19 cellular contexts compared by ENCODE assay signal in genomic region chr1:3587133-3587733, GRCh38. TPM values are rescaled to one million over a fixed set of nuclear protein-coding genes. Genes with fewer than 3 reads are reported as not detected.
DNase-seq lines count a peak whose midpoint lies in the region; ATAC-seq, FAIRE-seq and TF ChIP-seq lines count a peak whose summit lies in the region.
"Had no signal": no experiment of that assay in that cellular context is flagged by ENCODE, and none has a peak within 500 bp of the region (broad histone marks: within the 10 kb centered on the region; RNA-seq: fewer than 3 reads in every experiment).

No MANE protein-coding gene starts in this region.

- H3K36me3 ChIP-seq in astrocyte (ENCODE audit: insufficient read depth, low read length) = no peaks in the 10 kb centered on the region
- H3K36me3 ChIP-seq: heart right ventricle, pancreas, thoracic aorta had no signal

- ATAC-seq in left lobe of liver (no peak), HG03097 (IDR thresholded peaks at IDR 0.05; ENCODE audit: low FRiP score, unreplicated experiment) (no peak), left colon (no peak)
- ATAC-seq: activated CD4-positive, CD25-positive, alpha-beta regulatory T cell treated with anti-CD3 and anti-CD28 coated beads, Interleukin-2, amount 50 U/mL, for 24 hours; heart right ventricle; pancreas; T-cell had no signal

- TF ChIP-seq CTCF in AG10803 (conservative IDR thresholded peaks at IDR 0.05; ENCODE audit: low read length) (no peak), HFFc6 (IDR thresholded peaks at IDR 0.05) (no peak), astrocyte (IDR thresholded peaks at IDR 0.05; ENCODE audit: insufficient read depth, low read depth, low read length) (no peak)

- H3K9me3 Mint-ChIP-seq in HFFc6 (no peaks in the 10 kb centered on the region), astrocyte (ENCODE audit: unreplicated experiment) (peaks cover 3% of the 10 kb centered on the region)
- H3K9me3 Mint-ChIP-seq: T-cell had no signal

- no peak overlapping the region for H3K27ac ChIP-seq in astrocyte (ENCODE audit: low read depth, low read length)
- H3K27ac ChIP-seq: BLaER1, heart right ventricle, pancreas, skin epidermis, thoracic aorta had no signal

- H3K4me3 ChIP-seq in AG10803 (ENCODE audit: low read length) (no peak overlapping the region), astrocyte (ENCODE audit: insufficient read depth, low read depth, low read length) (no peak overlapping the region)
- H3K4me3 ChIP-seq: BLaER1, heart right ventricle, pancreas, skin epidermis, thoracic aorta had no signal

- H3K36me3 Mint-ChIP-seq in HFFc6 (ENCODE audit: low read depth) = no peaks in the 10 kb centered on the region
- no peaks in the 10 kb centered on the region for H3K36me3 Mint-ChIP-seq in astrocyte (ENCODE audit: low read depth, unreplicated experiment)
- H3K36me3 Mint-ChIP-seq: T-cell had no signal

- DNase-seq in AG10803 (ENCODE audit: low read depth) (peak; percentile 19), HFFc6 (peak; percentile 71), astrocyte (ENCODE audit: low read depth) (no peak), inferior parietal cortex (ENCODE audit: extremely low spot score) (peak; percentile 17), left lobe of liver (ENCODE audit: low spot score) (no peak), NCI-H524 (lab: John Stamatoyannopoulos, UW) (no peak), left colon (no peak)
- DNase-seq: DMS79, heart right ventricle, kidney, NCI-H2029, NCI-H526, pancreas, T-cell had no signal

- peaks cover 2% of the 10 kb centered on the region for H3K27me3 ChIP-seq in astrocyte (ENCODE audit: insufficient read depth, low read length)
- H3K27me3 ChIP-seq: BLaER1, pancreas had no signal

- no peaks in the 10 kb centered on the region for H3K79me2 ChIP-seq in astrocyte (ENCODE audit: insufficient read depth, low read length)

- intact Hi-C loops in left colon (cut with DNase I, micrococcal nuclease) = no loop called here

- no peak overlapping the region for H2AFZ ChIP-seq in astrocyte (ENCODE audit: low read depth, low read length)

- H3K4me3 Mint-ChIP-seq in HFFc6 (no peak overlapping the region; the same call in 1 of the 2 replicates), astrocyte (ENCODE audit: unreplicated experiment) (no peak overlapping the region)
- H3K4me3 Mint-ChIP-seq: T-cell had no signal

- no peak overlapping the region for H3K9ac ChIP-seq in astrocyte (ENCODE audit: low read length)
- H3K9ac ChIP-seq: BLaER1 had no signal

- H3K9me3 ChIP-seq in astrocyte (ENCODE audit: insufficient read depth, low read depth, low read length) = peaks cover 7% of the 10 kb centered on the region
- H3K9me3 ChIP-seq: heart right ventricle, pancreas, thoracic aorta had no signal

- H3K4me1 ChIP-seq in astrocyte (ENCODE audit: insufficient read depth, low read length) = no peaks in the 10 kb centered on the region
- H3K4me1 ChIP-seq: pancreas had no signal

- H3K27ac Mint-ChIP-seq in HFFc6 (peak overlapping the region; percentile 76), astrocyte (ENCODE audit: unreplicated experiment) (no peak overlapping the region)
- H3K27ac Mint-ChIP-seq: T-cell had no signal

- peak overlapping the region; percentile 19 for H3K4me2 ChIP-seq in astrocyte (ENCODE audit: low read length)
- H3K4me2 ChIP-seq: BLaER1 had no signal

- H3K4me1 Mint-ChIP-seq in HFFc6 (ENCODE audit: low read depth) (peaks cover 9% of the 10 kb centered on the region), astrocyte (ENCODE audit: low read depth, unreplicated experiment) (no peaks in the 10 kb centered on the region)
- H3K4me1 Mint-ChIP-seq: T-cell had no signal

- FAIRE-seq in astrocyte (lab: Jason Lieb, UNC) = no peak
- FAIRE-seq: kidney, pancreas had no signal

- H3K27me3 Mint-ChIP-seq in HFFc6 (ENCODE audit: insufficient read depth) (peaks cover 5% of the 10 kb centered on the region), astrocyte (ENCODE audit: low read depth, unreplicated experiment) (peaks cover 22% of the 10 kb centered on the region)
- H3K27me3 Mint-ChIP-seq: T-cell had no signal

- no peaks in the 10 kb centered on the region for H4K20me1 ChIP-seq in astrocyte (ENCODE audit: insufficient read depth, low read length)

RNA-seq across cellular contexts. Expression of gene MEGF6, which starts 24.1 kb away (rescaled TPM):
- 10 to 100 TPM; 20.3 to 39.2 (median 23.0) TPM for total RNA-seq in HFFc6 (2021; fragmentation: NEBNext Ultra II Directional; extraction: Animal tissue kit (Norgen Biotek cat#: 25700))
- total RNA-seq in astrocyte = 10.9 and 14.8 TPM in 2 replicates
- 6.9 TPM for total RNA-seq in left lobe of liver
- 1 to 10 TPM; 6.3 to 8.2 TPM for total RNA-seq in left colon

RNA-seq across cellular contexts. Expression of gene TPRG1L, which starts 37.6 kb away (rescaled TPM):
- total RNA-seq in HFFc6 (2021; fragmentation: NEBNext Ultra II Directional; extraction: Animal tissue kit (Norgen Biotek cat#: 25700)) = 10 to 100 TPM; 51.8 to 63.5 (median 58.0) TPM
- total RNA-seq in astrocyte (33.7 and 36.0 TPM in 2 replicates), left lobe of liver (49.9 TPM), left colon (10 to 100 TPM; 88.5 to 93.9 TPM)

Comparison
In these comparisons a context has a peak if more than half of its experiments do, and no peak if none do; other contexts are left out.
1. DNase-seq: peak in AG10803 (single experiment), HFFc6 (single experiment) and inferior parietal cortex (single experiment); none in astrocyte (single experiment), left lobe of liver (single experiment), NCI-H524 (0 of 2) and left colon (0 of 2).